ENCODE assay signal across 18 cellular contexts in genomic region chr3:31705726-31706125, GRCh38.
"Had no signal": no experiment of that assay in that cellular context is flagged by ENCODE, and none has a peak within 500 bp of the region (broad histone marks: within the 10 kb centered on the region; RNA-seq: fewer than 3 reads in every experiment).

No MANE protein-coding gene starts in this region.

- DNase-seq: activated CD4-positive, alpha-beta T cell treated with anti-CD3 and anti-CD28 coated beads, Interleukin-2, amount 50 U/mL, for 1 hour; activated effector memory CD4-positive, alpha-beta T cell treated with anti-CD3 and anti-CD28 coated beads, Interleukin-2, amount 50 U/mL, for 16 hours; activated T-cell treated with anti-CD3 and anti-CD28 coated beads, Interleukin-2, amount 50 U/mL, for 72 hours; amniotic stem cell; body of pancreas; central memory CD4-positive, alpha-beta T cell; lower lobe of right lung; posterior cingulate gyrus; retina; SK-N-SH; stimulated activated naive CD8-positive, alpha-beta T cell treated with anti-CD3 and anti-CD28 coated beads, Interleukin-15, Interleukin-2, amounts not matched to agents 100 U/mL and 50 U/mL, for 24 hours; substantia nigra; T1000; tibial artery had no signal

- H3K9me3 ChIP-seq: body of pancreas, lower lobe of right lung, SK-N-SH, tibial artery had no signal

- H3K27ac Mint-ChIP-seq: activated naive CD8-positive, alpha-beta T cell; activated T-cell treated with anti-CD3 and anti-CD28 coated beads, Interleukin-2, amount 50 U/mL, for 72 hours had no signal

- ATAC-seq: natural killer cell treated with Interleukin-12 subunit alpha and Interleukin-12 subunit beta and Interleukin-15 and Interleukin-18, amount 100 ng/mL, for 72 hours; stimulated activated naive CD8-positive, alpha-beta T cell treated with anti-CD3 and anti-CD28 coated beads, Interleukin-15, Interleukin-2, amounts not matched to agents 100 U/mL and 50 U/mL, for 24 hours had no signal

- H3K4me3 Mint-ChIP-seq: activated naive CD8-positive, alpha-beta T cell had no signal

- H3K36me3 ChIP-seq: lower lobe of right lung had no signal

- H3K36me3 Mint-ChIP-seq: activated naive CD8-positive, alpha-beta T cell; natural killer cell treated with Interleukin-12 subunit alpha and Interleukin-12 subunit beta and Interleukin-15 and Interleukin-18, amount 100 ng/mL, for 72 hours had no signal

- H3K27me3 ChIP-seq: body of pancreas, hepatocyte, tibial artery had no signal

- H3K27ac ChIP-seq: coronary artery, hepatocyte, lower lobe of right lung, tibial artery had no signal

- H3K4me3 ChIP-seq: body of pancreas, coronary artery, hepatocyte, lower lobe of right lung, tibial artery had no signal

- H3K9me3 Mint-ChIP-seq: activated T-cell treated with anti-CD3 and anti-CD28 coated beads, Interleukin-2, amount 50 U/mL, for 72 hours; natural killer cell treated with Interleukin-12 subunit alpha and Interleukin-12 subunit beta and Interleukin-15 and Interleukin-18, amount 100 ng/mL, for 72 hours had no signal
